ENCODE assay signal across 9 cellular contexts in the genomic region with DNA sequence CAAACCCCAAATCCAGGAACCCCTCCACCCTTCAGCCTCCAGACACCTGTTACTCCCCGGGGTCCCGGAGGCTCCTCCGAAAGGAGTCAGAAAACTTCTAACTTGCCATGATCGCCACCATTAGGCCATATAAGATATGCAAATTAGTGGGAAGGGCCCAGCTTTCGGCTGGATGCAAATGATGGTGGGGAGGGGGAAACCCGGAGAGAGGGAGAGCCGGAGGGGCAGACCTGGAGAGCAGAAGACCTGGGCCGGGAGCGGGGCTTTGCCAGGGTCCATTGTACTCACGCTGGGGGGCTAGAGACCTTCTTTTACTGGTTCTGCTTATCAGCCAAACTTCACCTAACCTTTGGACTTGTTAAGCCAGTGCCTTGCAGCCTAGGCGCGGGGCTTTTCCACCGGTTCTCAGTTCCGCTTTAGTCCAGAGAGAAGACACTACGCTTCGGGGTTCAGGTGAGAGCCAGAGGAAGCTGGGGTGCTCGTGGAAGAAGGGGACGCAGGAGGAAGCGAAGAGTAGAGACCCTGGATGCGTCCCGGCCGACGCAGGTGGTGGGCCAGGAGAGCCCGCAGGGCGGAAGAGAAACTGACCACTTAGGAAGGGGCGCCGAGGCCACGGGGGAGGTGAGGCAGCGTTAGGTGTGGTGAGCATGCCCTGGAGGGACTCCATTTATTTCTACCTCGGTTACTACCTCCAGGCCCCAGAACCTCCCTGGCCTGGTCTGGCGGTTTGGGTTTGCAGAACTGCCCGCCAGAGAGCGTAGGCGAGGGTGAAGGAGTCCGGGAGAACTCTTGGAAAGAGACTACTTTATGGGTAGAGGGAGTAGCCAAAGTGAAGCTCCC. TPM values are rescaled to one million over a fixed set of nuclear protein-coding genes. Genes with fewer than 3 reads are reported as not detected.
A peak's percentile ranks its signal among the peaks of the same experiment; 100 is the strongest.
DNase-seq lines count a peak whose midpoint lies in the region; ATAC-seq, FAIRE-seq and TF ChIP-seq lines count a peak whose summit lies in the region.
"Had no signal": no experiment of that assay in that cellular context is flagged by ENCODE, and none has a peak within 500 bp of the region (broad histone marks: within the 10 kb centered on the region; RNA-seq: fewer than 3 reads in every experiment).

A gene with protein sequence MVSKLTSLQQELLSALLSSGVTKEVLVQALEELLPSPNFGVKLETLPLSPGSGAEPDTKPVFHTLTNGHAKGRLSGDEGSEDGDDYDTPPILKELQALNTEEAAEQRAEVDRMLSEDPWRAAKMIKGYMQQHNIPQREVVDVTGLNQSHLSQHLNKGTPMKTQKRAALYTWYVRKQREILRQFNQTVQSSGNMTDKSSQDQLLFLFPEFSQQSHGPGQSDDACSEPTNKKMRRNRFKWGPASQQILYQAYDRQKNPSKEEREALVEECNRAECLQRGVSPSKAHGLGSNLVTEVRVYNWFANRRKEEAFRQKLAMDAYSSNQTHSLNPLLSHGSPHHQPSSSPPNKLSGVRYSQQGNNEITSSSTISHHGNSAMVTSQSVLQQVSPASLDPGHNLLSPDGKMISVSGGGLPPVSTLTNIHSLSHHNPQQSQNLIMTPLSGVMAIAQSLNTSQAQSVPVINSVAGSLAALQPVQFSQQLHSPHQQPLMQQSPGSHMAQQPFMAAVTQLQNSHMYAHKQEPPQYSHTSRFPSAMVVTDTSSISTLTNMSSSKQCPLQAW (minus strand): TSS at position 99 of the 840 bp plus-strand sequence. CDS start 175 bp downstream, outside the sequence.

- H3K9ac ChIP-seq in HepG2 (ENCODE audit: insufficient read depth, low read depth, low read length), result peak within 1 kb of the TSS; percentile 93

- H3K27me3 ChIP-seq in HepG2 (ENCODE audit: control insufficient read depth in 1 of 2, insufficient read depth in 2 of 2, low read length in 2 of 2), result no peaks in the 10 kb centered on the region; a peak in 1 of 5 replicates

- no peak for TF ChIP-seq EP300 in HepG2 (IDR thresholded peaks at IDR 0.05; ENCODE audit: low read depth in 2 of 2, low read length in 2 of 2)
- TF ChIP-seq EP300 in HepG2 (CRISPR knock-in tag; IDR thresholded peaks at IDR 0.05; ENCODE audit: borderline replicate concordance), result no peak

- H4K20me1 ChIP-seq in HepG2 (ENCODE audit: insufficient read depth, low read length), result no peaks in the 10 kb centered on the region

- DNase-seq in RCC 7860 (ENCODE audit: low spot score), result peak; percentile 71
- peak; percentile 63 for DNase-seq in HepG2 (ENCODE audit: low spot score)
- no peak for DNase-seq in SKM-1 treated with dmso at 0.1 percent for 144 hours (lab: John Stamatoyannopoulos, UW; ENCODE audit: unreplicated experiment)
- no peak for DNase-seq in NCI-H1417 treated with DMSO at 0.1 percent for 48 hours (lab: John Stamatoyannopoulos, UW)
- no peak for DNase-seq in activated CD4-positive, alpha-beta T cell treated with anti-CD3 and anti-CD28 coated beads, Interleukin-2, amount 50 U/mL, for 4 hours
- DNase-seq in A172 (ENCODE audit: low spot score), result no peak

- H3K4me2 ChIP-seq in HepG2 (ENCODE audit: low read depth, low read length), result peak within 1 kb of the TSS; percentile 77

- WGBS in HepG2 (ENCODE audit: low lambda C conversion rate), result under 1% methylated on average over 27 of the region's 35 CpGs

- CTCF ChIA-PET in HepG2 (lab: Yijun Ruan, JAX; ENCODE audit: low intra/inter-chr PET ratio, low total read pairs), result no interaction called here

- H3K27ac ChIP-seq in HepG2 (ENCODE audit: extremely low read length, insufficient read depth, low read length), result peak within 1 kb of the TSS; percentile 94

- peak; percentile 44 for ATAC-seq in GM21528 (IDR thresholded peaks at IDR 0.05; ENCODE audit: low FRiP score, unreplicated experiment)
- ATAC-seq in HepG2, result peak; percentile 37

- no peak within 1 kb of the TSS for H2AFZ ChIP-seq in HepG2 (ENCODE audit: low read length)

- TF ChIP-seq RAD21 in HepG2 (CRISPR knock-in tag; IDR thresholded peaks at IDR 0.05), result no peak

- peaks cover 42% of the 10 kb centered on the region for H3K79me2 ChIP-seq in HepG2 (ENCODE audit: insufficient read depth, low read length)

- intact Hi-C loops in HepG2 (cut with micrococcal nuclease; ENCODE audit: unreplicated experiment), result loop anchor here (10.0 kb wide), 1 partner anchor 60 kb away; no protein-coding TSS in a partner anchor

- TSS peak; percentile 70 for BruUV-seq in HepG2 (replicated peaks; lab: Mats Ljungman, UMichigan)

- FAIRE-seq in RCC 7860 (lab: Jason Lieb, UNC) (no peak), HepG2 (lab: Jason Lieb, UNC) (no peak)
- FAIRE-seq: endometrium had no signal

- no peaks in the 10 kb centered on the region for H3K9me3 ChIP-seq in HepG2 (ENCODE audit: low read length)

- peak; percentile 58 to 63; a peak in 3 of 4 replicates for TF ChIP-seq POLR2A in HepG2 (IDR thresholded peaks at IDR 0.05; ENCODE audit: insufficient read depth in 1 of 2, low read depth in 2 of 2, low read length in 2 of 2)

- H3K4me3 ChIP-seq in GM08714 (ENCODE audit: low read length) (peak within 1 kb of the TSS; percentile 81), HepG2 (replicated peaks in 1 of 3; ENCODE audit: insufficient read depth in 1 of 3, low read depth in 2 of 3, low read length in 3 of 3) (peak within 1 kb of the TSS; percentile 77 to 89 (median 80))

- H3K36me3 ChIP-seq in HepG2 (replicated peaks in 1 of 2; ENCODE audit: control insufficient read depth in 1 of 2, insufficient read depth in 2 of 2, low read length in 2 of 2), result no peaks in the 10 kb centered on the region

- peaks cover 41% of the 10 kb centered on the region for H3K4me1 ChIP-seq in HepG2 (ENCODE audit: insufficient read depth, low read length)

- no peak; the same call in 1 of the 2 replicates for TF ChIP-seq CTCF in HepG2 (CRISPR knock-in tag; IDR thresholded peaks at IDR 0.05)

- in situ Hi-C loops in HepG2 (cut with HindIII; ENCODE audit: extremely low pct_ligation_motif_present, low pct_unique_long_range_greater_than_20kb), result loop anchor here (5.0 to 10.0 kb wide), 2 partner anchors 38 to 100 kb away; partner anchors contain the start of gene DDX52

- POLR2A ChIA-PET in HepG2 (lab: Yijun Ruan, JAX), result interaction anchor here (0.7 to 6.0 kb wide), 15 partner anchors 9 to 94 kb away, joined by 3 to 79 read pairs (median 5); no protein-coding TSS in a partner anchor

TF ChIP-seq in HepG2, 621 proteins besides CTCF, POLR2A, EP300 and RAD21 (continues in another document):
- TF ChIP-seq ZFP91 (CRISPR knock-in tag; IDR thresholded peaks at IDR 0.05; ENCODE audit: borderline replicate concordance), result peak; percentile 63; the same call in 1 of the 2 replicates

RNA-seq across cellular contexts. Expression of the gene that starts here (rescaled TPM):
- total RNA-seq in HepG2 (2016; rRNA removed; fragmentation: Illumina TruSeq; extraction: Trizol), result 1.8 and 1.9 TPM in 2 replicates
- total RNA-seq in HepG2 (2016; cell fraction: cytosol; rRNA removed; fragmentation: Illumina TruSeq; extraction: Trizol; ENCODE audit: low read depth), result 0.71 TPM in 2 replicates
- 1.8 and 2.1 TPM in 2 replicates for total RNA-seq in HepG2 (2016; cell fraction: insoluble cytoplasmic fraction; rRNA removed; fragmentation: Illumina TruSeq; extraction: Trizol)
- total RNA-seq in HepG2 (2016; cell fraction: membrane; rRNA removed; fragmentation: Illumina TruSeq; extraction: Trizol), result 1.4 and 1.5 TPM in 2 replicates
- 2.8 and 3.7 TPM in 2 replicates for total RNA-seq in HepG2 (2016; cell fraction: nucleus; rRNA removed; fragmentation: Illumina TruSeq; extraction: Trizol)
- polyA plus RNA-seq in HepG2 (2011; rRNA removed), result 4.3 and 5.3 TPM in 2 replicates
- 4.9 and 7.0 TPM in 2 replicates for polyA plus RNA-seq in HepG2 (2011; cell fraction: cytosol; rRNA removed)
- 6.6 and 9.3 TPM in 2 replicates for polyA plus RNA-seq in HepG2 (2011; cell fraction: nucleus; rRNA removed)
- 6.9 and 8.5 TPM in 2 replicates for polyA plus RNA-seq in HepG2 (2012)
- 0.77 and 0.84 TPM in 2 replicates for polyA plus RNA-seq in HepG2 (2016; cell fraction: cytosol; fragmentation: Illumina TruSeq; extraction: Trizol; ENCODE audit: low read depth)
- polyA plus RNA-seq in HepG2 (2016; cell fraction: insoluble cytoplasmic fraction; fragmentation: Illumina TruSeq; extraction: Trizol; ENCODE audit: low read depth), result 3.8 and 5.8 TPM in 2 replicates
- 2.1 and 2.2 TPM in 2 replicates for polyA plus RNA-seq in HepG2 (2016; cell fraction: membrane; fragmentation: Illumina TruSeq; extraction: Trizol; ENCODE audit: low read depth)
- polyA plus RNA-seq in HepG2 (2016; cell fraction: nucleus; fragmentation: Illumina TruSeq; extraction: Trizol; ENCODE audit: insufficient read depth, low read depth), result 7.4 and 7.8 TPM in 2 replicates
- polyA minus RNA-seq in HepG2 (2011; rRNA and poly(A)+ RNA removed; ENCODE audit: low replicate concordance), result 10.9 TPM in 1 of 2 replicates, not detected in the other
- 3.4 and 5.0 TPM in 2 replicates for polyA minus RNA-seq in HepG2 (2011; cell fraction: cytosol; rRNA and poly(A)+ RNA removed)
- polyA minus RNA-seq in HepG2 (2011; cell fraction: nucleus; rRNA and poly(A)+ RNA removed), result 8.7 and 9.5 TPM in 2 replicates
- total RNA-seq in A172 (2014; rRNA removed; shearing (Covaris generic)), result not detected in 2 replicates

Comparison
In these comparisons a context has a peak if more than half of its experiments do, and no peak if none do; other contexts are left out.
1. DNase-seq: peak in RCC 7860 (single experiment) and HepG2 (single experiment); none in SKM-1 treated with dmso at 0.1 percent for 144 hours (single experiment), NCI-H1417 treated with DMSO at 0.1 percent for 48 hours (single experiment), activated CD4-positive, alpha-beta T cell treated with anti-CD3 and anti-CD28 coated beads, Interleukin-2, amount 50 U/mL, for 4 hours (0 of 2) and A172 (single experiment).